1 cellular context compared by ENCODE assay signal in genomic region chr1:39394059-39394458, GRCh38.
A peak's percentile ranks its signal among the peaks of the same experiment; 100 is the strongest.
TF ChIP-seq lines count a peak whose summit lies in the region.

No MANE protein-coding gene starts in this region.

TF ChIP-seq in K562, 482 proteins besides CTCF, POLR2A, EP300 and RAD21 (continued from another document and continues in another):
- TF ChIP-seq USF2 (CRISPR knock-in tag; IDR thresholded peaks at IDR 0.05) = no peak
- no peak for TF ChIP-seq IRF1 (CRISPR knock-in tag; IDR thresholded peaks at IDR 0.05; ENCODE audit: borderline replicate concordance)
- no peak for TF ChIP-seq ZBTB9 (CRISPR knock-in tag; IDR thresholded peaks at IDR 0.05)
- TF ChIP-seq CREBBP (IDR thresholded peaks at IDR 0.05; ENCODE audit: low read depth, low read length) = no peak
- no peak for TF ChIP-seq FOXM1 (IDR thresholded peaks at IDR 0.05; ENCODE audit: low read depth)
- TF ChIP-seq FOXM1 (CRISPR knock-in tag; IDR thresholded peaks at IDR 0.05; ENCODE audit: low read depth) = no peak
- no peak for TF ChIP-seq ZNF384 (IDR thresholded peaks at IDR 0.05; ENCODE audit: low read depth, low read length)
- TF ChIP-seq MEIS2 (IDR thresholded peaks at IDR 0.05; ENCODE audit: partially characterized antibody) = peak; percentile 89
- no peak for TF ChIP-seq SUPT5H (IDR thresholded peaks at IDR 0.05)
- no peak for TF ChIP-seq DLX4 (CRISPR knock-in tag; IDR thresholded peaks at IDR 0.05)
- no peak for TF ChIP-seq SAP30 (IDR thresholded peaks at IDR 0.05; ENCODE audit: borderline replicate concordance, insufficient read depth, low read depth, low read length, poor library complexity, severe bottlenecking)
- no peak for TF ChIP-seq JUN (IDR thresholded peaks at IDR 0.05; ENCODE audit: borderline replicate concordance, low read depth, low read length)
- no peak for TF ChIP-seq JUN (CRISPR knock-in tag; IDR thresholded peaks at IDR 0.05; ENCODE audit: borderline replicate concordance)
- no peak for TF ChIP-seq BRCA1 (IDR thresholded peaks at IDR 0.05)
- TF ChIP-seq BRCA1 (CRISPR knock-in tag; IDR thresholded peaks at IDR 0.05) = no peak
- no peak for TF ChIP-seq ZBTB8A (IDR thresholded peaks at IDR 0.05; ENCODE audit: partially characterized antibody)
- no peak for TF ChIP-seq FOXP4 (CRISPR knock-in tag; IDR thresholded peaks at IDR 0.05; ENCODE audit: borderline replicate concordance)
- TF ChIP-seq NONO (IDR thresholded peaks at IDR 0.05; ENCODE audit: low read depth in 2 of 2, low read length in 1 of 2) = no peak
- no peak for TF ChIP-seq CTBP1 (IDR thresholded peaks at IDR 0.05; ENCODE audit: borderline replicate concordance)
- TF ChIP-seq TSHZ1 (CRISPR knock-in tag; IDR thresholded peaks at IDR 0.05) = 0 out of 2 replicates have a peak, but pooled peaks have one; percentile 65
- TF ChIP-seq ZNF785 (CRISPR knock-in tag; IDR thresholded peaks at IDR 0.05) = no peak
- no peak for TF ChIP-seq BHLHE40 (IDR thresholded peaks at IDR 0.05; ENCODE audit: low read length)
- TF ChIP-seq PKNOX1 (IDR thresholded peaks at IDR 0.05) = peak; percentile 80
- TF ChIP-seq FOXJ2 (tag; IDR thresholded peaks at IDR 0.05) = no peak
- no peak for TF ChIP-seq DACH1 (IDR thresholded peaks at IDR 0.05; ENCODE audit: partially characterized antibody)
- no peak for TF ChIP-seq EGR1 (conservative IDR thresholded peaks at IDR 0.05)
- no peak for TF ChIP-seq ASH1L (IDR thresholded peaks at IDR 0.05; ENCODE audit: borderline replicate concordance, low read depth, partially characterized antibody)
- TF ChIP-seq ZKSCAN3 (CRISPR knock-in tag; IDR thresholded peaks at IDR 0.05) = no peak
- no peak for TF ChIP-seq HES1 (IDR thresholded peaks at IDR 0.05; ENCODE audit: low read depth)
- no peak for TF ChIP-seq THAP12 (CRISPR knock-in tag; IDR thresholded peaks at IDR 0.05)
- no peak for TF ChIP-seq ZNF449 (CRISPR knock-in tag; IDR thresholded peaks at IDR 0.05)
- peak; percentile 98 for TF ChIP-seq CUX1 (CRISPR knock-in tag; IDR thresholded peaks at IDR 0.05)
- TF ChIP-seq HDAC2 (IDR thresholded peaks at IDR 0.05) = no peak
- TF ChIP-seq NR1H2 (CRISPR knock-in tag; IDR thresholded peaks at IDR 0.05) = no peak
- TF ChIP-seq HNRNPUL1 (IDR thresholded peaks at IDR 0.05; ENCODE audit: low read length) = no peak
- TF ChIP-seq ZNF280B (CRISPR knock-in tag; IDR thresholded peaks at IDR 0.05) = no peak
- TF ChIP-seq MYNN (IDR thresholded peaks at IDR 0.05) = no peak
- no peak for TF ChIP-seq MYNN (CRISPR knock-in tag; IDR thresholded peaks at IDR 0.05)
